ENCODE assay signal across 1 cellular context in the genomic region with DNA sequence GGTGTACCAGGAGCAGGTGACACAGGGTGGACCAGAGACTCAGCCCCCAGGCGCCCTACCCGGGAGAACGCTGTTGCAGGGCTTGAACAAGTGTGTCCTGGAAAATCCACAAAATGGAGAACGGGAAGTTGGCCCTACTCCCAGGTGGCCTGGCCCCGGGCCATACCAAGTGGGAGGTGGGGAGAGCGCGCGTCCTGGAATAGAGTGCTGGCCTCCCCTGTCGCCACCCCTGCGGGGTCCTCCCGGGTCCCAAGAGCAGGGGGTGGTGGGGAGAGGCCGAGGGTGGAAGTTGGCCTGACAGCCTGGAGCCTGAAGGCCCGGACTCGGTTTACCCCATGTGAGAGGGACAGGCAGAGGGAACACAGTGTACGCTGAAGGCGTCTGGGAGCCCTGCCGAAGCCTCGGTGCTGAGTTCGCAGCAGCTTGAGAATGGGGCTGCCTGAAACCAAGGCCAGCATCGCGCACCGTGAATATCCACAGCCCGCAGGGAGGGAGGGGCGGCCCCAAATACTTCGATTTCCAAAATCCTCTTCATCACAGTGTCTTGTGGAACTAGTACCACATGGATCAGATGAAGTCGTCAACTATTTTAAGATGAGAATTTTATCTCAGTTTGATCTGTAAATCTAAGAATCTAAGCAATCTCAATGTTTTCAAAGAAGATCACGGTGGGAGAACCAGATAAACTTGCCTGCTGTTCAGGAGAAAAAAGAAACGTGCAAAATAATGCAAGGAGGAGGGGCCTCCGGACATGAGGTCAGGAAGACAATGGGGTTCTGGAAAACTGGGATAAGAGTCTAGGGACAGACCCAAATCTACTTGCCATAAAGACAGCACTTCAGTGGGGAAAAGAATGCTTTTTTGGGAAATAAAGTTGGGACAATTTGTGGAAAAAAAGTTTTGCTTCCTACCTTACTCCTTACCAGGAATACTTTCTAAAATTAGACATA.
TF ChIP-seq lines count a peak whose summit lies in the region.

No MANE protein-coding gene starts in this region.

TF ChIP-seq in K562, 482 proteins besides CTCF, POLR2A, EP300 and RAD21 (continued from another document and continues in another):
- TF ChIP-seq, protein P1, sequence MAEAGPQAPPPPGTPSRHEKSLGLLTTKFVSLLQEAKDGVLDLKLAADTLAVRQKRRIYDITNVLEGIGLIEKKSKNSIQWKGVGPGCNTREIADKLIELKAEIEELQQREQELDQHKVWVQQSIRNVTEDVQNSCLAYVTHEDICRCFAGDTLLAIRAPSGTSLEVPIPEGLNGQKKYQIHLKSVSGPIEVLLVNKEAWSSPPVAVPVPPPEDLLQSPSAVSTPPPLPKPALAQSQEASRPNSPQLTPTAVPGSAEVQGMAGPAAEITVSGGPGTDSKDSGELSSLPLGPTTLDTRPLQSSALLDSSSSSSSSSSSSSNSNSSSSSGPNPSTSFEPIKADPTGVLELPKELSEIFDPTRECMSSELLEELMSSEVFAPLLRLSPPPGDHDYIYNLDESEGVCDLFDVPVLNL (CRISPR knock-in tag; IDR thresholded peaks at IDR 0.05; ENCODE audit: low read depth): no peak
- TF ChIP-seq TCF7L2 (IDR thresholded peaks at IDR 0.05; ENCODE audit: low read depth, low read length) (peak; percentile 69), ATF7 (IDR thresholded peaks at IDR 0.05) (peak; percentile 95), BRD4 (IDR thresholded peaks at IDR 0.05) (no peak), ZNF551 (CRISPR knock-in tag; IDR thresholded peaks at IDR 0.05) (no peak), NR1H2 (CRISPR knock-in tag; IDR thresholded peaks at IDR 0.05) (no peak), UBTF (IDR thresholded peaks at IDR 0.05; ENCODE audit: borderline replicate concordance in 1 of 2, low read depth in 2 of 2, low read length in 2 of 2) (0 out of 4 replicates have a peak, but pooled peaks of 1 of the 2 experiments have one; percentile 9), ZNF280B (CRISPR knock-in tag; IDR thresholded peaks at IDR 0.05) (no peak), MGA (IDR thresholded peaks at IDR 0.05) (no peak; the same call in 1 of the 2 replicates), ZNF592 (IDR thresholded peaks at IDR 0.05) (0 out of 2 replicates have a peak, but pooled peaks have one; percentile 57), HNRNPLL (IDR thresholded peaks at IDR 0.05; ENCODE audit: low read depth, low read length, poor library complexity, severe bottlenecking) (peak; percentile 36), ILF3 (IDR thresholded peaks at IDR 0.05; ENCODE audit: borderline replicate concordance) (no peak), GABPB1 (CRISPR knock-in tag; IDR thresholded peaks at IDR 0.05) (peak; percentile 21; the same call in 1 of the 2 replicates), ZNF76 (CRISPR knock-in tag; IDR thresholded peaks at IDR 0.05; ENCODE audit: borderline replicate concordance) (no peak), ZNF766 (CRISPR knock-in tag; conservative IDR thresholded peaks at IDR 0.05) (0 out of 2 replicates have a peak, but pooled peaks have one; percentile 31), ZNF584 (CRISPR knock-in tag; IDR thresholded peaks at IDR 0.05; ENCODE audit: low read depth) (no peak), ZFP1 (CRISPR knock-in tag; IDR thresholded peaks at IDR 0.05) (no peak)
- TF ChIP-seq, protein P2, sequence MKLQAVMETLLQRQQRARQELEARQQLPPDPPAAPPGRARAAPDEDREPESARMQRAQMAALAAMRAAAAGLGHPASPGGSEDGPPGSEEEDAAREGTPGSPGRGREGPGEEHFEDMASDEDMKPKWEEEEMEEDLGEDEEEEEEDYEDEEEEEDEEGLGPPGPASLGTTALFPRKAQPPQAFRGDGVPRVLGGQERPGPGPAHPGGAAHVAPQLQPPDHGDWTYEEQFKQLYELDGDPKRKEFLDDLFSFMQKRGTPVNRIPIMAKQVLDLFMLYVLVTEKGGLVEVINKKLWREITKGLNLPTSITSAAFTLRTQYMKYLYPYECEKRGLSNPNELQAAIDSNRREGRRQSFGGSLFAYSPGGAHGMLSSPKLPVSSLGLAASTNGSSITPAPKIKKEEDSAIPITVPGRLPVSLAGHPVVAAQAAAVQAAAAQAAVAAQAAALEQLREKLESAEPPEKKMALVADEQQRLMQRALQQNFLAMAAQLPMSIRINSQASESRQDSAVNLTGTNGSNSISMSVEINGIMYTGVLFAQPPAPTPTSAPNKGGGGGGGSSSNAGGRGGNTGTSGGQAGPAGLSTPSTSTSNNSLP (IDR thresholded peaks at IDR 0.05; ENCODE audit: borderline replicate concordance, low read depth, low read length): no peak
